In genomic region chr6:154319231-154319858, GRCh38 we compare ENCODE assay signal across 9 cellular contexts. TPM values are rescaled to one million over a fixed set of nuclear protein-coding genes. Genes with fewer than 3 reads are reported as not detected.
A peak's percentile ranks its signal among the peaks of the same experiment; 100 is the strongest.
DNase-seq lines count a peak whose midpoint lies in the region; ATAC-seq and TF ChIP-seq lines count a peak whose summit lies in the region.
"Had no signal": no experiment of that assay in that cellular context is flagged by ENCODE, and none has a peak within 500 bp of the region (broad histone marks: within the 10 kb centered on the region; RNA-seq: fewer than 3 reads in every experiment).

No MANE protein-coding gene starts in this region.

- intact Hi-C loops in colonic mucosa (cut with DNase I), result no loop called here

- no peak for TF ChIP-seq CTCF in neural cell (IDR thresholded peaks at IDR 0.05; ENCODE audit: poor library complexity, severe bottlenecking)
- TF ChIP-seq CTCF in colonic mucosa (IDR thresholded peaks at IDR 0.05), result no peak

- no peaks in the 10 kb centered on the region for H4K20me1 ChIP-seq in neural cell (ENCODE audit: insufficient read depth)

- H3K4me3 ChIP-seq in neural cell (ENCODE audit: low read length) (no peak overlapping the region), colonic mucosa (no peak overlapping the region)

- H3K9me3 Mint-ChIP-seq in stimulated activated memory B cell treated with anti-CD40 and anti-IgM and Interleukin-4, amounts not matched to agents 10 μg/mL and 1 μg/mL and 100 μg/mL, for 72 hours, result no peaks in the 10 kb centered on the region

- H3K9me3 ChIP-seq in neural cell (ENCODE audit: low read length), result peaks cover 3% of the 10 kb centered on the region
- H3K9me3 ChIP-seq in colonic mucosa, result no peaks in the 10 kb centered on the region

- TF ChIP-seq RAD21 in neural cell (conservative IDR thresholded peaks at IDR 0.05), result no peak

- no peak overlapping the region for H3K9ac ChIP-seq in neural cell (ENCODE audit: low read length)
- no peak overlapping the region for H3K9ac ChIP-seq in colonic mucosa (ENCODE audit: low read depth in 2 of 2, low read length in 2 of 2)

- H3K4me1 ChIP-seq in colonic mucosa, result no peaks in the 10 kb centered on the region

- no peaks in the 10 kb centered on the region for H3F3A ChIP-seq in neural cell (ENCODE audit: insufficient read depth, low read length, poor library complexity, severe bottlenecking)

- no peak overlapping the region for H3K27ac Mint-ChIP-seq in stimulated activated memory B cell treated with anti-CD40 and anti-IgM and Interleukin-4, amounts not matched to agents 10 μg/mL and 1 μg/mL and 100 μg/mL, for 72 hours

- no peaks in the 10 kb centered on the region for H3K79me2 ChIP-seq in neural cell (replicated peaks; ENCODE audit: insufficient read depth, low read length)

- no peaks in the 10 kb centered on the region for H3K27me3 Mint-ChIP-seq in stimulated activated memory B cell treated with anti-CD40 and anti-IgM and Interleukin-4, amounts not matched to agents 10 μg/mL and 1 μg/mL and 100 μg/mL, for 72 hours

- H3K9me2 ChIP-seq in neural cell (ENCODE audit: insufficient read depth, low read length), result no peaks in the 10 kb centered on the region

- peaks cover 11% of the 10 kb centered on the region for H3K4me1 Mint-ChIP-seq in stimulated activated memory B cell treated with anti-CD40 and anti-IgM and Interleukin-4, amounts not matched to agents 10 μg/mL and 1 μg/mL and 100 μg/mL, for 72 hours

- H2AFZ ChIP-seq in neural cell (ENCODE audit: low read depth, low read length), result no peak overlapping the region

- no peak for TF ChIP-seq EP300 in neural cell (conservative IDR thresholded peaks at IDR 0.05; ENCODE audit: poor library complexity, severe bottlenecking)

- peak; percentile 78 for ATAC-seq in HG03108 (IDR thresholded peaks at IDR 0.05; ENCODE audit: unreplicated experiment)
- ATAC-seq in stimulated activated memory B cell treated with anti-CD40 and anti-IgM and Interleukin-4, amounts not matched to agents 10 μg/mL and 1 μg/mL and 100 μg/mL, for 72 hours, result no peak

- no peaks in the 10 kb centered on the region for H3K36me3 Mint-ChIP-seq in stimulated activated memory B cell treated with anti-CD40 and anti-IgM and Interleukin-4, amounts not matched to agents 10 μg/mL and 1 μg/mL and 100 μg/mL, for 72 hours

- H3K27me3 ChIP-seq in neural cell (ENCODE audit: insufficient read depth, low read depth, low read length) (no peaks in the 10 kb centered on the region), colonic mucosa (no peaks in the 10 kb centered on the region)

- no peak overlapping the region for H3K4me3 Mint-ChIP-seq in stimulated activated memory B cell treated with anti-CD40 and anti-IgM and Interleukin-4, amounts not matched to agents 10 μg/mL and 1 μg/mL and 100 μg/mL, for 72 hours

- no peaks in the 10 kb centered on the region for H3K36me3 ChIP-seq in neural cell (ENCODE audit: insufficient read depth, low read length)
- H3K36me3 ChIP-seq in colonic mucosa, result no peaks in the 10 kb centered on the region

- DNase-seq in EL, result peak; percentile 84
- DNase-seq in amniotic epithelial cell (ENCODE audit: low read depth), result peak; percentile 82
- DNase-seq in colonic mucosa, result no peak
- DNase-seq in ecto neural progenitor cell (ENCODE audit: low spot score), result no peak
- DNase-seq in NCI-H82 (lab: John Stamatoyannopoulos, UW), result no peak
- DNase-seq: anterior cingulate cortex had no signal

- H3K27ac ChIP-seq in neural cell (ENCODE audit: low read length) (no peak overlapping the region), colonic mucosa (no peak overlapping the region)

- peak overlapping the region; percentile 18 for H3K4me2 ChIP-seq in neural cell (ENCODE audit: low read length)

TF ChIP-seq in neural cell, 6 proteins besides CTCF, POLR2A, EP300 and RAD21:
- no peak for TF ChIP-seq EZH2 (IDR thresholded peaks at IDR 0.05; ENCODE audit: borderline replicate concordance, insufficient read depth, low read length, poor library complexity, severe bottlenecking)
- TF ChIP-seq TAF1 (IDR thresholded peaks at IDR 0.05; ENCODE audit: low read depth), result no peak
- no peak for TF ChIP-seq MXI1 (conservative IDR thresholded peaks at IDR 0.05; ENCODE audit: poor library complexity, severe bottlenecking)
- no peak for TF ChIP-seq REST (IDR thresholded peaks at IDR 0.05; ENCODE audit: borderline replicate concordance)
- no peak for TF ChIP-seq SMC3 (conservative IDR thresholded peaks at IDR 0.05; ENCODE audit: poor library complexity)
- TF ChIP-seq POLR2AphosphoS5 (IDR thresholded peaks at IDR 0.05), result no peak
TF ChIP-seq in neural cell: peak in this region for 0.

RNA-seq across cellular contexts. Expression of gene IPCEF1, which starts 37.3 kb away (rescaled TPM):
- 2.3 and 3.9 TPM in 2 replicates for polyA plus RNA-seq in neural cell
- polyA minus RNA-seq in neural cell, result 11.9 and 12.8 TPM in 2 replicates
- 1 to 10 TPM in 1 of 2 donors, under 1 TPM in 1; 0.90 to 1.2 TPM for total RNA-seq in colonic mucosa

Comparison
In these comparisons a context has a peak if more than half of its experiments do, and no peak if none do; other contexts are left out.
1. DNase-seq: peak in EL (single experiment) and amniotic epithelial cell (single experiment); none in colonic mucosa (single experiment), ecto neural progenitor cell (single experiment) and NCI-H82 (single experiment).